11 cellular contexts compared by ENCODE assay signal in genomic region chr14:23544511-23545447, GRCh38. TPM values are rescaled to one million over a fixed set of nuclear protein-coding genes. Genes with fewer than 3 reads are reported as not detected.
A peak's percentile ranks its signal among the peaks of the same experiment; 100 is the strongest.
DNase-seq lines count a peak whose midpoint lies in the region; ATAC-seq and TF ChIP-seq lines count a peak whose summit lies in the region.
"Had no signal": no experiment of that assay in that cellular context is flagged by ENCODE, and none has a peak within 500 bp of the region (broad histone marks: within the 10 kb centered on the region; RNA-seq: fewer than 3 reads in every experiment).

No MANE protein-coding gene starts in this region.

- intact Hi-C loops in left colon (cut with DNase I, micrococcal nuclease): no loop called here
- intact Hi-C loops in stomach (cut with DNase I; ENCODE audit: low total_unique reads): no loop called here

- no peaks in the 10 kb centered on the region for H3K9me3 Mint-ChIP-seq in activated naive CD4-positive, alpha-beta T cell treated with anti-CD3 and anti-CD28 coated beads, Interleukin-2, amount 10 ng/mL, durations not matched to agents 7 days and 5 days

- no peak overlapping the region for H3K27ac Mint-ChIP-seq in activated naive CD4-positive, alpha-beta T cell treated with anti-CD3 and anti-CD28 coated beads, Interleukin-2, amount 10 ng/mL, durations not matched to agents 7 days and 5 days

- H3K27me3 Mint-ChIP-seq in activated naive CD4-positive, alpha-beta T cell treated with anti-CD3 and anti-CD28 coated beads, Interleukin-2, amount 10 ng/mL, durations not matched to agents 7 days and 5 days: peaks cover 5% of the 10 kb centered on the region

- H3K36me3 Mint-ChIP-seq in activated naive CD4-positive, alpha-beta T cell treated with anti-CD3 and anti-CD28 coated beads, Interleukin-2, amount 10 ng/mL, durations not matched to agents 7 days and 5 days: no peaks in the 10 kb centered on the region

- peak overlapping the region; percentile 23; the same call in 1 of the 2 replicates for H3K4me3 ChIP-seq in BE2C (ENCODE audit: low read depth, low read length)
- H3K4me3 ChIP-seq in stomach: no peak overlapping the region

- peak; percentile 92 for ATAC-seq in left colon
- no peak for ATAC-seq in GM21360 (IDR thresholded peaks at IDR 0.05; ENCODE audit: unreplicated experiment)
- ATAC-seq: SK-N-SH treated with all-trans-retinoic acid at 6 μM for 48 hours had no signal

- H3K4me3 Mint-ChIP-seq in activated naive CD4-positive, alpha-beta T cell treated with anti-CD3 and anti-CD28 coated beads, Interleukin-2, amount 10 ng/mL, durations not matched to agents 7 days and 5 days: no peak overlapping the region

- TF ChIP-seq EP300 in stomach (IDR thresholded peaks at IDR 0.05): no peak

- H3K9me3 ChIP-seq in BE2C (no peaks in the 10 kb centered on the region), stomach (no peaks in the 10 kb centered on the region)

- CTCF ChIA-PET in activated naive CD4-positive, alpha-beta T cell treated with anti-CD3 and anti-CD28 coated beads, Interleukin-2, amount 10 ng/mL, durations not matched to agents 7 days and 5 days (lab: Charles Lee): interaction anchor here (0.9 kb wide), 1 partner anchor 15 kb away, joined by 3 read pairs; no protein-coding TSS in a partner anchor

- H3K36me3 ChIP-seq in BE2C: no peaks in the 10 kb centered on the region; the same call in 1 of the 2 replicates
- no peaks in the 10 kb centered on the region for H3K36me3 ChIP-seq in stomach

- no peaks in the 10 kb centered on the region for H3K4me1 Mint-ChIP-seq in activated naive CD4-positive, alpha-beta T cell treated with anti-CD3 and anti-CD28 coated beads, Interleukin-2, amount 10 ng/mL, durations not matched to agents 7 days and 5 days

- H3K27me3 ChIP-seq in BE2C: no peaks in the 10 kb centered on the region
- peaks cover 0 to 4% (median 0%) of the 10 kb centered on the region in 3 donors for H3K27me3 ChIP-seq in stomach

- no peak for TF ChIP-seq POLR2A in stomach (IDR thresholded peaks at IDR 0.05)

- H3K4me1 ChIP-seq in BE2C (peaks cover 11% of the 10 kb centered on the region), stomach (peaks cover 0 to 11% (median 3%) of the 10 kb centered on the region in 4 donors)

- DNase-seq in BE2C: peak; percentile 76
- peak; percentile 100 for DNase-seq in NCI-H2029 treated with DMSO at 0.1 percent for 48 hours (lab: John Stamatoyannopoulos, UW)
- peak; percentile 29 for DNase-seq in astrocyte of the hippocampus (ENCODE audit: low read depth, low spot score)
- DNase-seq in left colon: peak in 1 of 2 donors; percentile 75
- DNase-seq in cerebellar nuclear complex (lab: John Stamatoyannopoulos, UW): no peak
- no peak for DNase-seq in activated naive CD4-positive, alpha-beta T cell treated with anti-CD3 and anti-CD28 coated beads, Interleukin-2, amount 10 ng/mL, durations not matched to agents 7 days and 5 days
- no peak for DNase-seq in stomach
- DNase-seq: activated naive CD4-positive, alpha-beta T cell; stimulated activated CD4-positive, alpha-beta T cell treated with anti-CD3 and anti-CD28 coated beads, Interleukin-15, amount 100 ng/mL, for 24 hours had no signal

- WGBS in stomach, 5 donors: 43 to 57% (median 47%) methylated on average over 22 to 25 of the region's 25 CpGs

- peak overlapping the region in 1 of 5 donors; percentile 3 for H3K27ac ChIP-seq in stomach

- TF ChIP-seq CTCF in BE2C (IDR thresholded peaks at IDR 0.05; ENCODE audit: low read depth, low read length): no peak
- TF ChIP-seq CTCF in stomach (IDR thresholded peaks at IDR 0.05): no peak

RNA-seq across cellular contexts. Expression of gene ZFHX2, which starts 6.8 kb away (rescaled TPM):
- polyA plus RNA-seq in BE2C (2012; ENCODE audit: insufficient read depth, insufficient read length, low read depth): 5.2 TPM
- total RNA-seq in left colon (1 to 10 TPM in 1 of 2 donors, under 1 TPM in 1; 0.49 to 1.9 TPM), stomach (1 to 10 TPM in 1 of 5 donors, under 1 TPM in 4; under 0.01 to 2.9 (median 0.43) TPM)
- polyA plus RNA-seq in stomach: 1 to 10 TPM in 1 of 3 donors, under 1 TPM in 1, not detected in 1; 0.68 to 1.1 TPM

RNA-seq across cellular contexts. Expression of gene THTPA, which starts 11.3 kb away (rescaled TPM):
- polyA plus RNA-seq in BE2C (2012; ENCODE audit: insufficient read depth, insufficient read length, low read depth): 11.2 TPM
- 10 to 100 TPM; 15.7 to 16.6 TPM for total RNA-seq in left colon
- 100 to 1,000 TPM in 1 of 5 donors, 10 to 100 TPM in 3, 1 to 10 TPM in 1; 8.5 to 170 (median 20.6) TPM for total RNA-seq in stomach
- polyA plus RNA-seq in stomach: 10 to 100 TPM in 2 of 3 donors, 1 to 10 TPM in 1; 8.6 to 16.7 (median 15.9) TPM

RNA-seq across cellular contexts. Expression of gene AP1G2, which starts 22.8 kb away (rescaled TPM):
- 46.6 TPM for polyA plus RNA-seq in BE2C (2012; ENCODE audit: insufficient read depth, insufficient read length, low read depth)
- total RNA-seq in left colon (100 to 1,000 TPM; 159 to 174 TPM), stomach (100 to 1,000 TPM in 4 of 5 donors, 10 to 100 TPM in 1; 39.1 to 531 (median 212) TPM)
- 100 to 1,000 TPM in 2 of 3 donors, 10 to 100 TPM in 1; 85.9 to 214 (median 113) TPM for polyA plus RNA-seq in stomach

RNA-seq across cellular contexts. Expression of gene JPH4, which starts 33.8 kb away (rescaled TPM):
- 186 TPM for polyA plus RNA-seq in BE2C (2012; ENCODE audit: insufficient read depth, insufficient read length, low read depth)
- total RNA-seq in left colon: under 1 TPM; 0.21 to 0.84 TPM
- 1 to 10 TPM in 1 of 5 donors, under 1 TPM in 2, not detected in 2; 0.43 to 1.1 (median 0.58) TPM for total RNA-seq in stomach
- polyA plus RNA-seq in stomach: under 1 TPM; 0.15 to 0.50 (median 0.30) TPM

Comparison
In these comparisons a context has a peak if more than half of its experiments do, and no peak if none do; other contexts are left out.
1. DNase-seq: peak in BE2C (single experiment), NCI-H2029 treated with DMSO at 0.1 percent for 48 hours (single experiment) and astrocyte of the hippocampus (single experiment); none in cerebellar nuclear complex (0 of 2), activated naive CD4-positive, alpha-beta T cell treated with anti-CD3 and anti-CD28 coated beads, Interleukin-2, amount 10 ng/mL, durations not matched to agents 7 days and 5 days (single experiment) and stomach (single experiment).